In the genomic region with DNA sequence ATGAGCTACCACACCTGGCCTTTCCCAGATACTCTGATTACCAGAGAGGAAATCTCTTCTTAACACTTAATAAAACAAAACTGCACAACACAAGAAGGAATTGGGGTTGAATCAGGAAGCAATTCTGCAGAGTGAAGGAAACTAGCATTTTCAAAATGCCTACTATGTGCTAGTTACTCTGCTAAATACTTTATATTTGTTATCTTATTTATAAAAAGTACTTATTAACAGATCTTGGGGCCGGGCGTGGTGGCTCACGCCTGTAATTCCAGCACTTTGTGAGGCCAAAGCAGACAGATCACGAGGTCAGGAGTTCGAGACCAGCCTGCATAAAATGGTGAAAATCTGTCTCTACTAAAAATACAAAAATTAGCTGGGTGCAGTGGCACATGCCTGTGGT, we compare ENCODE assay signal across 1 cellular context.
TF ChIP-seq lines count a peak whose summit lies in the region.

No MANE protein-coding gene starts in this region.

TF ChIP-seq in GM23338, 12 proteins besides CTCF, POLR2A, EP300 and RAD21 (continued from another document):
- TF ChIP-seq, protein P1, sequence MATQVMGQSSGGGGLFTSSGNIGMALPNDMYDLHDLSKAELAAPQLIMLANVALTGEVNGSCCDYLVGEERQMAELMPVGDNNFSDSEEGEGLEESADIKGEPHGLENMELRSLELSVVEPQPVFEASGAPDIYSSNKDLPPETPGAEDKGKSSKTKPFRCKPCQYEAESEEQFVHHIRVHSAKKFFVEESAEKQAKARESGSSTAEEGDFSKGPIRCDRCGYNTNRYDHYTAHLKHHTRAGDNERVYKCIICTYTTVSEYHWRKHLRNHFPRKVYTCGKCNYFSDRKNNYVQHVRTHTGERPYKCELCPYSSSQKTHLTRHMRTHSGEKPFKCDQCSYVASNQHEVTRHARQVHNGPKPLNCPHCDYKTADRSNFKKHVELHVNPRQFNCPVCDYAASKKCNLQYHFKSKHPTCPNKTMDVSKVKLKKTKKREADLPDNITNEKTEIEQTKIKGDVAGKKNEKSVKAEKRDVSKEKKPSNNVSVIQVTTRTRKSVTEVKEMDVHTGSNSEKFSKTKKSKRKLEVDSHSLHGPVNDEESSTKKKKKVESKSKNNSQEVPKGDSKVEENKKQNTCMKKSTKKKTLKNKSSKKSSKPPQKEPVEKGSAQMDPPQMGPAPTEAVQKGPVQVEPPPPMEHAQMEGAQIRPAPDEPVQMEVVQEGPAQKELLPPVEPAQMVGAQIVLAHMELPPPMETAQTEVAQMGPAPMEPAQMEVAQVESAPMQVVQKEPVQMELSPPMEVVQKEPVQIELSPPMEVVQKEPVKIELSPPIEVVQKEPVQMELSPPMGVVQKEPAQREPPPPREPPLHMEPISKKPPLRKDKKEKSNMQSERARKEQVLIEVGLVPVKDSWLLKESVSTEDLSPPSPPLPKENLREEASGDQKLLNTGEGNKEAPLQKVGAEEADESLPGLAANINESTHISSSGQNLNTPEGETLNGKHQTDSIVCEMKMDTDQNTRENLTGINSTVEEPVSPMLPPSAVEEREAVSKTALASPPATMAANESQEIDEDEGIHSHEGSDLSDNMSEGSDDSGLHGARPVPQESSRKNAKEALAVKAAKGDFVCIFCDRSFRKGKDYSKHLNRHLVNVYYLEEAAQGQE (IDR thresholded peaks at IDR 0.05; ENCODE audit: unreplicated experiment), result no peak
- no peak for TF ChIP-seq ZNF331 (CRISPR knock-in tag; IDR thresholded peaks at IDR 0.05; ENCODE audit: low read depth)
- no peak for TF ChIP-seq EZH2 (IDR thresholded peaks at IDR 0.05; ENCODE audit: low read depth, unreplicated experiment)
- TF ChIP-seq STAT1 (IDR thresholded peaks at IDR 0.05; ENCODE audit: unreplicated experiment), result no peak
- no peak for TF ChIP-seq JUNB (IDR thresholded peaks at IDR 0.05; ENCODE audit: unreplicated experiment)
- no peak for TF ChIP-seq NANOG (IDR thresholded peaks at IDR 0.05; ENCODE audit: borderline replicate concordance)
- TF ChIP-seq, protein P2, sequence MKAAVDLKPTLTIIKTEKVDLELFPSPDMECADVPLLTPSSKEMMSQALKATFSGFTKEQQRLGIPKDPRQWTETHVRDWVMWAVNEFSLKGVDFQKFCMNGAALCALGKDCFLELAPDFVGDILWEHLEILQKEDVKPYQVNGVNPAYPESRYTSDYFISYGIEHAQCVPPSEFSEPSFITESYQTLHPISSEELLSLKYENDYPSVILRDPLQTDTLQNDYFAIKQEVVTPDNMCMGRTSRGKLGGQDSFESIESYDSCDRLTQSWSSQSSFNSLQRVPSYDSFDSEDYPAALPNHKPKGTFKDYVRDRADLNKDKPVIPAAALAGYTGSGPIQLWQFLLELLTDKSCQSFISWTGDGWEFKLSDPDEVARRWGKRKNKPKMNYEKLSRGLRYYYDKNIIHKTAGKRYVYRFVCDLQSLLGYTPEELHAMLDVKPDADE (IDR thresholded peaks at IDR 0.05), result no peak
